ENCODE assay signal across 8 cellular contexts in the genomic region with DNA sequence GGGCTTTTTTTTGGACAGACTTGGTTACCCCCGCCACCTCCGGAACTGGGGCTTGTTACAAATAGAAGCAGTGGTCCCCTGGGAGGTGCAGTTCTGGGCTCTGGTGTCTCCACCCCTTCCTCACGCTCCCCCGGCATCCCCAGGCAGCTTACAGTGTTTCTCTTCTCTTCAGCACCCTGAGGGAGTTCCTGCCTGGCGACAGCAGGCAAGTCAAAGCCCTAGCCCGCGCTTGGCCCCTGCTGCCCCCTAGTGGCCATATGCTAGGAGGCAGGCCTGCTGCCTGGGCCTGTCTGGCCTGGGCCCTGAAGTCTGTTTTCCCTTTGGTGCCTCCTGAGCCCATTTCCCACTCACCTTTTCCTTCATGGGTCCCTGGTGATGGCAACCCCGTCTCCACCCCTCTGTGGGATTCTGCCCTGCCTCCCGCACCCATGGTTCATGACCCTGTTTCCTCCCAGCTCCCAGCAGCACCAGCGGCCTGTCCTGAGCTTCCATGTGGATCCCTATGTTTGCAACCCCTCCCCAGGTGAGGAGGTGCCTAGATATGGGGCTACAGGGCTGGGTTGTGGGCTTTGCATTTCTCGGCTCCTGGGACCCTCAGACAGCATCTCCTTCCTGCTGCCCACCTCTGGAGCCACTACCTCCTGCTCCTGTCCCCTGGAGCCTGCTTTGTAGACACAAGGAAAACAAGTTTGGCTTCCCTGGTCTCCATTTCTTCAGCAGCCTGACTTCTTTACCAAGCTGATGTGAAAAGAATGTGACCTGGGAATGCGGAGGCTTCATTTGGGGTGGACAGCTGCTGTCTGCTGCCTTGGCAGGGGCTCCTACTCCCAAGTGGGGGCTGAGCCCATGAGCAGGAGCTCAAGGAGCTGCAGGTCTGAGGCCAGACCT. TPM values are rescaled to one million over a fixed set of nuclear protein-coding genes. Genes with fewer than 3 reads are reported as not detected.
DNase-seq lines count a peak whose midpoint lies in the region; TF ChIP-seq lines count a peak whose summit lies in the region.

No MANE protein-coding gene starts in this region.

- no peak for TF ChIP-seq EP300 in ovary (IDR thresholded peaks at IDR 0.05)

- H3K4me3 ChIP-seq in GM06990 (replicated peaks; ENCODE audit: low read depth, low read length) (peak overlapping the region; percentile 83), HFF-Myc (replicated peaks; ENCODE audit: low read depth, low read length) (no peak overlapping the region), SJSA1 (no peak overlapping the region), ovary (no peak overlapping the region), tibial artery (no peak overlapping the region)

- TF ChIP-seq POLR2A in ovary (IDR thresholded peaks at IDR 0.05), result no peak

- WGBS in ovary, 3 donors, result 10 to 16% (median 15%) methylated on average over 12 of the region's 12 CpGs

- H3K9me3 Mint-ChIP-seq in glutamatergic neuron (ENCODE audit: unreplicated experiment), result peaks cover 8% of the 10 kb centered on the region

- H3K36me3 ChIP-seq in GM06990 (ENCODE audit: control insufficient read depth, insufficient read depth, low read length) (peaks cover 37% of the 10 kb centered on the region), SJSA1 (peaks cover 45% of the 10 kb centered on the region), ovary (no peaks in the 10 kb centered on the region), tibial artery (peaks cover 37 to 49% (median 44%) of the 10 kb centered on the region in 3 donors)

- H3K27me3 ChIP-seq in GM06990 (replicated peaks; ENCODE audit: control insufficient read depth, insufficient read depth, low read length) (no peaks in the 10 kb centered on the region), SJSA1 (replicated peaks) (peaks cover 14% of the 10 kb centered on the region), ovary (no peaks in the 10 kb centered on the region), tibial artery (peaks cover 0 to 23% of the 10 kb centered on the region in 2 donors)

- intact Hi-C loops in ovary (cut with DNase I), result no loop called here
- intact Hi-C loops in tibial artery (cut with DNase I; ENCODE audit: low total_unique reads), result no loop called here

- peak overlapping the region; percentile 70 for H3K27ac Mint-ChIP-seq in glutamatergic neuron (ENCODE audit: unreplicated experiment)

- H3K27me3 Mint-ChIP-seq in glutamatergic neuron (ENCODE audit: unreplicated experiment), result peaks cover 5% of the 10 kb centered on the region

- H3K4me1 Mint-ChIP-seq in glutamatergic neuron (ENCODE audit: low read depth, unreplicated experiment), result peaks cover 4% of the 10 kb centered on the region

- H3K4me1 ChIP-seq in SJSA1 (replicated peaks), result peaks cover 12% of the 10 kb centered on the region
- H3K4me1 ChIP-seq in ovary (ENCODE audit: insufficient read depth), result peaks cover 5% of the 10 kb centered on the region
- peaks cover 6 to 35% (median 23%) of the 10 kb centered on the region in 4 donors for H3K4me1 ChIP-seq in tibial artery

- peaks cover 2% of the 10 kb centered on the region for H3K36me3 Mint-ChIP-seq in glutamatergic neuron (ENCODE audit: unreplicated experiment)

- H3K4me3 Mint-ChIP-seq in glutamatergic neuron (ENCODE audit: unreplicated experiment), result peak overlapping the region; percentile 74

- peak; percentile 99 for TF ChIP-seq CTCF in GM06990 (IDR thresholded peaks at IDR 0.05; ENCODE audit: insufficient read depth, low read length, poor library complexity, severe bottlenecking)
- peak; percentile 99 for TF ChIP-seq CTCF in HFF-Myc (IDR thresholded peaks at IDR 0.05; ENCODE audit: low read depth, low read length, missing control alignments)
- TF ChIP-seq CTCF in glutamatergic neuron (IDR thresholded peaks at IDR 0.05; ENCODE audit: partially characterized antibody, unreplicated experiment), result peak; percentile 96
- TF ChIP-seq CTCF in ovary (IDR thresholded peaks at IDR 0.05), result peak; percentile 74 to 91 (median 85)
- TF ChIP-seq CTCF in tibial artery (IDR thresholded peaks at IDR 0.05), result peak; percentile 94 to 98

- no peak overlapping the region for H3K27ac ChIP-seq in SJSA1
- H3K27ac ChIP-seq in ovary, result no peak overlapping the region
- peak overlapping the region in 1 of 2 donors; percentile 6 for H3K27ac ChIP-seq in tibial artery

- DNase-seq in GM06990 (ENCODE audit: extremely low read depth, insufficient read length) (peak; percentile 90), HFF-Myc (ENCODE audit: extremely low read depth, low read depth) (peak; percentile 51), MV-4-11 (lab: John Stamatoyannopoulos, UW) (peak; percentile 83), SJSA1 (ENCODE audit: low read depth in 1 of 2, low spot score in 2 of 2) (peak; percentile 76 to 90), glutamatergic neuron (peak; percentile 99), ovary (peak; percentile 81 to 91 (median 89)), tibial artery (peak; percentile 88 to 91)
- peak; percentile 92 for DNase-seq in activated naive CD4-positive, alpha-beta T cell treated with Interleukin-2 at 50 U/mL for 16 hours

- H3K9me3 ChIP-seq in SJSA1 (replicated peaks) (no peaks in the 10 kb centered on the region), ovary (no peaks in the 10 kb centered on the region), tibial artery (no peaks in the 10 kb centered on the region)

RNA-seq across cellular contexts. Expression of a gene that starts 2.2 kb away (rescaled TPM):
- total RNA-seq in SJSA1 (2014; rRNA removed; shearing (Covaris generic)), result 0.05 TPM in 1 of 2 replicates, not detected in the other
- total RNA-seq in glutamatergic neuron (ENCODE audit: unreplicated experiment), result 4.6 TPM
- 1 to 10 TPM in 1 of 7 donors, under 1 TPM in 5, not detected in 1; 0.15 to 2.3 (median 0.28) TPM for total RNA-seq in ovary
- polyA plus RNA-seq in ovary, result under 1 TPM; 0.07 to 0.81 TPM

RNA-seq across cellular contexts. Expression of a gene that starts 9.1 kb away (rescaled TPM):
- 504 and 670 TPM in 2 replicates for total RNA-seq in SJSA1 (2014; rRNA removed; shearing (Covaris generic))
- total RNA-seq in glutamatergic neuron (ENCODE audit: unreplicated experiment) (228 TPM), ovary (100 to 1,000 TPM; 201 to 589 (median 367) TPM)
- 100 to 1,000 TPM; 434 to 514 TPM for polyA plus RNA-seq in ovary

RNA-seq across cellular contexts. Expression of a gene that starts 57.9 kb away (rescaled TPM):
- total RNA-seq in SJSA1 (2014; rRNA removed; shearing (Covaris generic)), result 26.3 and 39.5 TPM in 2 replicates
- 71.4 TPM for total RNA-seq in glutamatergic neuron (ENCODE audit: unreplicated experiment)
- total RNA-seq in ovary, result 100 to 1,000 TPM in 5 of 7 donors, 10 to 100 TPM in 2; 57.9 to 139 (median 126) TPM
- polyA plus RNA-seq in ovary, result 100 to 1,000 TPM in 1 of 2 donors, 10 to 100 TPM in 1; 51.5 to 120 TPM
